ENCODE assay signal across 1 cellular context in genomic region chr16:89191033-89191900, GRCh38.
A peak's percentile ranks its signal among the peaks of the same experiment; 100 is the strongest.
TF ChIP-seq lines count a peak whose summit lies in the region.

No MANE protein-coding gene starts in this region.

TF ChIP-seq in HepG2, 621 proteins besides CTCF, POLR2A, EP300 and RAD21 (continued from another document and continues in another):
- TF ChIP-seq AFF4 (CRISPR knock-in tag; IDR thresholded peaks at IDR 0.05) (no peak), NFAT5 (CRISPR knock-in tag; IDR thresholded peaks at IDR 0.05) (peak; percentile 75; the same call in 1 of the 2 replicates), ZNF3 (CRISPR knock-in tag; IDR thresholded peaks at IDR 0.05) (no peak), HBP1 (CRISPR knock-in tag; IDR thresholded peaks at IDR 0.05; ENCODE audit: low read depth) (no peak), RFX5 (IDR thresholded peaks at IDR 0.05; ENCODE audit: low read depth, low read length) (no peak), KLF11 (CRISPR knock-in tag; IDR thresholded peaks at IDR 0.05) (no peak), SMAD3 (CRISPR knock-in tag; IDR thresholded peaks at IDR 0.05) (0 out of 2 replicates have a peak, but pooled peaks have one; percentile 15), MAFK (conservative IDR thresholded peaks at IDR 0.05 in 1 of 2, IDR thresholded peaks at IDR 0.05 in 1 of 2; ENCODE audit: low read length in 2 of 2) (no peak), ZSCAN21 (CRISPR knock-in tag; IDR thresholded peaks at IDR 0.05; ENCODE audit: borderline replicate concordance) (no peak), ARNT (IDR thresholded peaks at IDR 0.05) (no peak), NFYB (CRISPR knock-in tag; IDR thresholded peaks at IDR 0.05) (no peak), ZNF724P (CRISPR knock-in tag; IDR thresholded peaks at IDR 0.05; ENCODE audit: borderline replicate concordance) (no peak), ZKSCAN5 (CRISPR knock-in tag; IDR thresholded peaks at IDR 0.05) (no peak), EZH2 (conservative IDR thresholded peaks at IDR 0.05; ENCODE audit: low read depth, low read length) (no peak), ZKSCAN1 (IDR thresholded peaks at IDR 0.05; ENCODE audit: low read length) (0 out of 2 replicates have a peak, but pooled peaks have one; percentile 40), PRDM4 (CRISPR knock-in tag; IDR thresholded peaks at IDR 0.05; ENCODE audit: borderline replicate concordance) (no peak), ZNF691 (CRISPR knock-in tag; IDR thresholded peaks at IDR 0.05; ENCODE audit: borderline replicate concordance, low read depth) (peak; percentile 90), HNRNPLL (IDR thresholded peaks at IDR 0.05; ENCODE audit: low read depth, low read length, poor library complexity, severe bottlenecking) (peak; percentile 10), SOX13 (IDR thresholded peaks at IDR 0.05) (no peak), SOX13 (CRISPR knock-in tag; conservative IDR thresholded peaks at IDR 0.05 in 1 of 2, IDR thresholded peaks at IDR 0.05 in 1 of 2) (no peak), IKZF1 (IDR thresholded peaks at IDR 0.05) (no peak), SRSF9 (IDR thresholded peaks at IDR 0.05; ENCODE audit: borderline replicate concordance, insufficient read depth, low read depth, low read length, poor library complexity, severe bottlenecking) (no peak), NFKB2 (CRISPR knock-in tag; IDR thresholded peaks at IDR 0.05; ENCODE audit: borderline replicate concordance) (peak; percentile 71; the same call in 1 of the 2 replicates), STAT6 (CRISPR knock-in tag; IDR thresholded peaks at IDR 0.05; ENCODE audit: borderline replicate concordance) (no peak), AKAP8 (CRISPR knock-in tag; IDR thresholded peaks at IDR 0.05) (peak; percentile 86), ELF4 (CRISPR knock-in tag; IDR thresholded peaks at IDR 0.05; ENCODE audit: borderline replicate concordance) (no peak), PAXIP1 (CRISPR knock-in tag; conservative IDR thresholded peaks at IDR 0.05) (0 out of 2 replicates have a peak, but pooled peaks have one; percentile 17), ZNF263 (CRISPR knock-in tag; IDR thresholded peaks at IDR 0.05) (peak; percentile 86), ZNF235 (CRISPR knock-in tag; IDR thresholded peaks at IDR 0.05; ENCODE audit: borderline replicate concordance) (no peak), ZBTB49 (CRISPR knock-in tag; IDR thresholded peaks at IDR 0.05; ENCODE audit: borderline replicate concordance) (no peak), CHD4 (IDR thresholded peaks at IDR 0.05; ENCODE audit: borderline replicate concordance, low read length) (peak; percentile 12; the same call in 1 of the 2 replicates), SYNCRIP (IDR thresholded peaks at IDR 0.05; ENCODE audit: insufficient read depth, low read depth, low read length) (no peak)
